1 cellular context compared by ENCODE assay signal in genomic region chr9:114588150-114588663, GRCh38.
TF ChIP-seq lines count a peak whose summit lies in the region.

No MANE protein-coding gene starts in this region.

TF ChIP-seq in SK-N-SH treated with all-trans-retinoic acid at 6 μM for 48 hours, 23 proteins besides CTCF, POLR2A, EP300 and RAD21 (continued from another document):
- no peak for TF ChIP-seq CREB5 (CRISPR knock-in tag; IDR thresholded peaks at IDR 0.05; ENCODE audit: low read depth)
- no peak for TF ChIP-seq ARNTL (CRISPR knock-in tag; IDR thresholded peaks at IDR 0.05; ENCODE audit: borderline replicate concordance, low read depth)
- TF ChIP-seq CSRNP3 (CRISPR knock-in tag; IDR thresholded peaks at IDR 0.05), result no peak
- no peak for TF ChIP-seq ZNF70 (CRISPR knock-in tag; IDR thresholded peaks at IDR 0.05)
- TF ChIP-seq ZNF8 (CRISPR knock-in tag; IDR thresholded peaks at IDR 0.05), result no peak
- TF ChIP-seq ZC3H10 (CRISPR knock-in tag; IDR thresholded peaks at IDR 0.05), result no peak
- TF ChIP-seq PATZ1 (CRISPR knock-in tag; IDR thresholded peaks at IDR 0.05; ENCODE audit: borderline replicate concordance), result no peak
- TF ChIP-seq TSHZ2 (CRISPR knock-in tag; IDR thresholded peaks at IDR 0.05), result no peak
- no peak for TF ChIP-seq ISL1 (CRISPR knock-in tag; IDR thresholded peaks at IDR 0.05)
- TF ChIP-seq CSDC2 (CRISPR knock-in tag; IDR thresholded peaks at IDR 0.05), result no peak
- TF ChIP-seq ZFP30 (CRISPR knock-in tag; IDR thresholded peaks at IDR 0.05), result no peak
TF ChIP-seq in SK-N-SH treated with all-trans-retinoic acid at 6 μM for 48 hours: peak in this region for 0.
